Comparison of ENCODE assay signal across 12 cellular contexts in genomic region chr5:179697543-179697942, GRCh38. TPM values are rescaled to one million over a fixed set of nuclear protein-coding genes. Genes with fewer than 3 reads are reported as not detected.
A peak's percentile ranks its signal among the peaks of the same experiment; 100 is the strongest.
DNase-seq lines count a peak whose midpoint lies in the region; ATAC-seq and TF ChIP-seq lines count a peak whose summit lies in the region.
"Not testable (repeated sequence)": the region's sequence is repeated elsewhere in the genome, so short reads cannot be mapped to it uniquely, and the experiment has no call there.
"Had no signal": no experiment of that assay in that cellular context is flagged by ENCODE, and none has a peak within 500 bp of the region (broad histone marks: within the 10 kb centered on the region; RNA-seq: fewer than 3 reads in every experiment).

No MANE protein-coding gene starts in this region.

- TF ChIP-seq RAD21 in SK-N-SH (IDR thresholded peaks at IDR 0.05; ENCODE audit: low read length): not testable (repeated sequence)

- H3K79me2 ChIP-seq in ACC112 (ENCODE audit: control insufficient read depth, insufficient read depth, low read length, unreplicated experiment) (peaks cover 41% of the 10 kb centered on the region), SK-N-SH (ENCODE audit: insufficient read depth) (peaks cover 56% of the 10 kb centered on the region)

- H3K9me3 Mint-ChIP-seq in activated naive CD8-positive, alpha-beta T cell treated with anti-CD3 and anti-CD28 coated beads for 36 hours; effector memory CD8-positive, alpha-beta T cell; nephron; stimulated activated memory B cell treated with anti-CD40 and anti-IgM and Interleukin-4, amounts not matched to agents 10 μg/mL and 1 μg/mL and 100 μg/mL, for 72 hours: not testable (repeated sequence)

- peak overlapping the region; percentile 99 for H3K9ac ChIP-seq in SK-N-SH

- not testable (repeated sequence) for H3K27me3 Mint-ChIP-seq in activated naive CD8-positive, alpha-beta T cell treated with anti-CD3 and anti-CD28 coated beads for 36 hours; effector memory CD8-positive, alpha-beta T cell; nephron (ENCODE audit: low read depth); stimulated activated memory B cell treated with anti-CD40 and anti-IgM and Interleukin-4, amounts not matched to agents 10 μg/mL and 1 μg/mL and 100 μg/mL, for 72 hours

- TF ChIP-seq CTCF in HFF-Myc (IDR thresholded peaks at IDR 0.05; ENCODE audit: low read depth, low read length, missing control alignments); SK-N-SH (IDR thresholded peaks at IDR 0.05); nephron (IDR thresholded peaks at IDR 0.05; ENCODE audit: unreplicated experiment in 3 of 3): not testable (repeated sequence)

- not testable (repeated sequence) for DNase-seq in HFF-Myc (ENCODE audit: extremely low read depth, low read depth); SK-N-SH; activated naive CD8-positive, alpha-beta T cell treated with anti-CD3 and anti-CD28 coated beads for 36 hours; effector memory CD8-positive, alpha-beta T cell

- H4K20me1 ChIP-seq in SK-N-SH (ENCODE audit: insufficient read depth): peaks cover 26% of the 10 kb centered on the region

- TF ChIP-seq EP300 in SK-N-SH (IDR thresholded peaks at IDR 0.05; ENCODE audit: borderline replicate concordance in 1 of 2, low read depth in 1 of 2, low read length in 1 of 2): not testable (repeated sequence)

- not testable (repeated sequence) for H3K4me1 ChIP-seq in ACC112 (ENCODE audit: control insufficient read depth, insufficient read depth, low read length, unreplicated experiment); SK-N-SH (ENCODE audit: control insufficient read depth in 1 of 2, insufficient read depth in 2 of 2, low read depth in 1 of 2, low read length in 1 of 2)

- not testable (repeated sequence) for H3K27me3 ChIP-seq in ACC112 (ENCODE audit: insufficient read depth, low read length); SK-N-SH (ENCODE audit: insufficient read depth)

- not testable (repeated sequence) for H3K9me2 ChIP-seq in SK-N-SH

- 92% methylated on average over 15 of the region's 15 CpGs for WGBS in SK-N-SH (ENCODE audit: low lambda C conversion rate)

- peak overlapping the region; percentile 78 for H2AFZ ChIP-seq in ACC112 (ENCODE audit: low read length, unreplicated experiment)
- H2AFZ ChIP-seq in SK-N-SH (ENCODE audit: low read depth): peak overlapping the region; percentile 64

- not testable (repeated sequence) for H3K9me3 ChIP-seq in SK-N-SH; iPS-18c (ENCODE audit: control insufficient read depth, insufficient read depth, low read length)

- not testable (repeated sequence) for ATAC-seq in effector memory CD8-positive, alpha-beta T cell (replicated peaks); stimulated activated memory B cell treated with anti-CD40 and anti-IgM and Interleukin-4, amounts not matched to agents 10 μg/mL and 1 μg/mL and 100 μg/mL, for 72 hours

- H3K27ac Mint-ChIP-seq in activated naive CD8-positive, alpha-beta T cell treated with anti-CD3 and anti-CD28 coated beads for 36 hours: peak overlapping the region; percentile 100
- H3K27ac Mint-ChIP-seq in effector memory CD8-positive, alpha-beta T cell: peak overlapping the region; percentile 98 to 100
- peak overlapping the region; percentile 98 to 99 (median 99) for H3K27ac Mint-ChIP-seq in nephron
- peak overlapping the region; percentile 100 for H3K27ac Mint-ChIP-seq in stimulated activated memory B cell treated with anti-CD40 and anti-IgM and Interleukin-4, amounts not matched to agents 10 μg/mL and 1 μg/mL and 100 μg/mL, for 72 hours

- peaks cover 26% of the 10 kb centered on the region for H3K36me3 Mint-ChIP-seq in activated naive CD8-positive, alpha-beta T cell treated with anti-CD3 and anti-CD28 coated beads for 36 hours
- H3K36me3 Mint-ChIP-seq in effector memory CD8-positive, alpha-beta T cell (ENCODE audit: insufficient read depth): peaks cover 29% of the 10 kb centered on the region
- peaks cover 20% of the 10 kb centered on the region for H3K36me3 Mint-ChIP-seq in nephron (ENCODE audit: low read depth)
- peaks cover 11% of the 10 kb centered on the region for H3K36me3 Mint-ChIP-seq in stimulated activated memory B cell treated with anti-CD40 and anti-IgM and Interleukin-4, amounts not matched to agents 10 μg/mL and 1 μg/mL and 100 μg/mL, for 72 hours

- H3K4me1 Mint-ChIP-seq in activated naive CD8-positive, alpha-beta T cell treated with anti-CD3 and anti-CD28 coated beads for 36 hours: peaks cover 27% of the 10 kb centered on the region
- peaks cover 23 to 38% of the 10 kb centered on the region in 2 donors for H3K4me1 Mint-ChIP-seq in effector memory CD8-positive, alpha-beta T cell (ENCODE audit: low read depth in 2 of 2)
- peaks cover 40% of the 10 kb centered on the region for H3K4me1 Mint-ChIP-seq in nephron
- peaks cover 38% of the 10 kb centered on the region for H3K4me1 Mint-ChIP-seq in stimulated activated memory B cell treated with anti-CD40 and anti-IgM and Interleukin-4, amounts not matched to agents 10 μg/mL and 1 μg/mL and 100 μg/mL, for 72 hours

- H3K4me3 Mint-ChIP-seq in activated naive CD8-positive, alpha-beta T cell treated with anti-CD3 and anti-CD28 coated beads for 36 hours: peak overlapping the region; percentile 100
- peak overlapping the region; percentile 95 to 98 for H3K4me3 Mint-ChIP-seq in effector memory CD8-positive, alpha-beta T cell
- H3K4me3 Mint-ChIP-seq in nephron: peak overlapping the region; percentile 92 to 100 (median 100)
- peak overlapping the region; percentile 60 for H3K4me3 Mint-ChIP-seq in stimulated activated memory B cell treated with anti-CD40 and anti-IgM and Interleukin-4, amounts not matched to agents 10 μg/mL and 1 μg/mL and 100 μg/mL, for 72 hours

- not testable (repeated sequence) for H3K36me3 ChIP-seq in ACC112 (ENCODE audit: insufficient read depth, low read length)
- H3K36me3 ChIP-seq in SK-N-SH (replicated peaks in 1 of 2; ENCODE audit: control insufficient read depth in 1 of 2, insufficient read depth in 2 of 2, low read length in 1 of 2): peaks cover 0 to 12% of the 10 kb centered on the region in 2 experiments

- CTCF ChIA-PET in SK-N-SH (lab: Yijun Ruan, JAX): interaction anchor here (0.7 to 1.1 kb wide), 3 partner anchors 18 to 99 kb away, joined by 3 read pairs; partner anchors contain the start of gene MAML1

- POLR2A ChIA-PET in SK-N-SH (lab: Yijun Ruan, JAX): interaction anchor here (2.6 kb wide), 1 partner anchor 20 kb away, joined by 8 read pairs; no protein-coding TSS in a partner anchor

- peak overlapping the region; percentile 89 for H3K27ac ChIP-seq in ACC112 (ENCODE audit: low read depth, low read length)
- peak overlapping the region; percentile 94 to 96 for H3K27ac ChIP-seq in SK-N-SH (ENCODE audit: low read depth in 2 of 2, low read length in 1 of 2)

- peak overlapping the region; percentile 99 for H3K4me3 ChIP-seq in ACC112 (ENCODE audit: low read depth, low read length)
- H3K4me3 ChIP-seq in HFF-Myc (replicated peaks; ENCODE audit: low read depth, low read length): peak overlapping the region; percentile 83
- H3K4me3 ChIP-seq in SK-N-SH (ENCODE audit: low read depth in 2 of 2, low read length in 1 of 2): peak overlapping the region; percentile 62 to 74
- peak overlapping the region; percentile 91 for H3K4me3 ChIP-seq in iPS-18c (ENCODE audit: insufficient read depth, low read depth, low read length)

- peak overlapping the region; percentile 82 for H3K4me2 ChIP-seq in SK-N-SH

- H3F3A ChIP-seq in SK-N-SH (replicated peaks; ENCODE audit: insufficient read depth): peaks cover 17% of the 10 kb centered on the region

RNA-seq across cellular contexts. Expression of gene CANX, which starts 1.2 kb away (rescaled TPM):
- 142 and 215 TPM in 2 replicates for polyA plus RNA-seq in SK-N-SH (2012; rRNA removed)
- 164 and 239 TPM in 2 replicates for polyA plus RNA-seq in SK-N-SH (2012; cell fraction: cytosol; rRNA removed)
- 163 and 217 TPM in 2 replicates for polyA plus RNA-seq in SK-N-SH (2012; cell fraction: nucleus; rRNA removed)
- 100 to 1,000 TPM; 535 to 571 TPM for total RNA-seq in activated naive CD8-positive, alpha-beta T cell treated with anti-CD3 and anti-CD28 coated beads for 36 hours

RNA-seq across cellular contexts. Expression of gene CBY3, which starts 16.7 kb away (rescaled TPM):
- polyA plus RNA-seq in SK-N-SH (2012; rRNA removed): not detected in 2 replicates
- polyA plus RNA-seq in SK-N-SH (2012; cell fraction: cytosol; rRNA removed): 0.05 TPM in 1 of 2 replicates, not detected in the other
- 0.19 and 0.20 TPM in 2 replicates for polyA plus RNA-seq in SK-N-SH (2012; cell fraction: nucleus; rRNA removed)
- total RNA-seq in activated naive CD8-positive, alpha-beta T cell treated with anti-CD3 and anti-CD28 coated beads for 36 hours: 1 to 10 TPM in 1 of 2 experiments, under 1 TPM in 1; 0.68 to 1.1 TPM
- total RNA-seq: cardiac septum; LHCN-M2; occipital lobe; T-helper 1 cell treated with Interleukin-12 subunit alpha and Interleukin-12 subunit beta and Interleukin-4 antibody, amounts not matched to agents 30 ng/mL and 1 ng/mL, for 36 hours had no signal

RNA-seq across cellular contexts. Expression of gene MAML1, which starts 35.1 kb away (rescaled TPM):
- polyA plus RNA-seq in SK-N-SH (2012; rRNA removed): 4.4 and 8.1 TPM in 2 replicates
- polyA plus RNA-seq in SK-N-SH (2012; cell fraction: cytosol; rRNA removed): 4.1 and 5.5 TPM in 2 replicates
- polyA plus RNA-seq in SK-N-SH (2012; cell fraction: nucleus; rRNA removed): 11.6 and 12.4 TPM in 2 replicates
- total RNA-seq in activated naive CD8-positive, alpha-beta T cell treated with anti-CD3 and anti-CD28 coated beads for 36 hours: 10 to 100 TPM; 24.1 to 24.2 TPM
